In genomic region chr11:118998388-118998717, GRCh38 we compare ENCODE assay signal across 7 cellular contexts. TPM values are rescaled to one million over a fixed set of nuclear protein-coding genes. Genes with fewer than 3 reads are reported as not detected.
DNase-seq lines count a peak whose midpoint lies in the region; ATAC-seq and TF ChIP-seq lines count a peak whose summit lies in the region.
"Had no signal": no experiment of that assay in that cellular context is flagged by ENCODE, and none has a peak within 500 bp of the region (broad histone marks: within the 10 kb centered on the region; RNA-seq: fewer than 3 reads in every experiment).

No MANE protein-coding gene starts in this region.

- peak; percentile 18 for DNase-seq in NCI-H1105 (lab: John Stamatoyannopoulos, UW)
- DNase-seq in fibroblast of the aortic adventitia (ENCODE audit: low read depth): no peak
- DNase-seq in substantia nigra (lab: John Stamatoyannopoulos, UW): peak in 4 of 49 donors; percentile 41 to 65 (median 48)
- no peak for DNase-seq in COLO829 (ENCODE audit: low spot score)
- no peak for DNase-seq in stimulated activated CD4-positive, alpha-beta T cell treated with anti-CD3 and anti-CD28 coated beads, Interleukin-15, amount 100 ng/mL, for 24 hours

- TF ChIP-seq CTCF in fibroblast of the aortic adventitia (IDR thresholded peaks at IDR 0.05; ENCODE audit: insufficient read depth, low read length): no peak

- peak; percentile 8 for ATAC-seq in GM18499 (IDR thresholded peaks at IDR 0.05; ENCODE audit: insufficient read depth, unreplicated experiment)

- peak overlapping the region; percentile 97 for H3K4me3 ChIP-seq in fibroblast of the aortic adventitia (ENCODE audit: low read depth, low read length)

- H3K27ac ChIP-seq in substantia nigra (ENCODE audit: low read depth, low read length, poor library complexity, severe bottlenecking): peak overlapping the region; percentile 83

RNA-seq across cellular contexts. Expression of gene CENATAC, which starts 0.4 kb away (rescaled TPM):
- 30.9 and 63.4 TPM in 2 replicates for total RNA-seq in fibroblast of the aortic adventitia (ENCODE audit: low replicate concordance)

RNA-seq across cellular contexts. Expression of gene RPS25, which starts 19.8 kb away (rescaled TPM):
- 796 and 2,500 TPM in 2 replicates for total RNA-seq in fibroblast of the aortic adventitia (ENCODE audit: low replicate concordance)

RNA-seq across cellular contexts. Expression of gene TRAPPC4, which starts 20.2 kb away (rescaled TPM):
- 61.2 and 79.9 TPM in 2 replicates for total RNA-seq in fibroblast of the aortic adventitia (ENCODE audit: low replicate concordance)

RNA-seq across cellular contexts. Expression of gene FOXR1, which starts 26.8 kb away (rescaled TPM):
- total RNA-seq in fibroblast of the aortic adventitia (ENCODE audit: low replicate concordance): not detected in 2 replicates
- total RNA-seq: T-helper 1 cell treated with Interleukin-12 subunit alpha and Interleukin-12 subunit beta and Interleukin-4 antibody, amounts not matched to agents 30 ng/mL and 1 ng/mL, for 36 hours had no signal

RNA-seq across cellular contexts. Expression of gene SLC37A4, which starts 32.3 kb away (rescaled TPM):
- total RNA-seq in fibroblast of the aortic adventitia (ENCODE audit: low replicate concordance): 13.4 and 15.5 TPM in 2 replicates
